Comparison of ENCODE assay signal across 1 cellular context in the genomic region with DNA sequence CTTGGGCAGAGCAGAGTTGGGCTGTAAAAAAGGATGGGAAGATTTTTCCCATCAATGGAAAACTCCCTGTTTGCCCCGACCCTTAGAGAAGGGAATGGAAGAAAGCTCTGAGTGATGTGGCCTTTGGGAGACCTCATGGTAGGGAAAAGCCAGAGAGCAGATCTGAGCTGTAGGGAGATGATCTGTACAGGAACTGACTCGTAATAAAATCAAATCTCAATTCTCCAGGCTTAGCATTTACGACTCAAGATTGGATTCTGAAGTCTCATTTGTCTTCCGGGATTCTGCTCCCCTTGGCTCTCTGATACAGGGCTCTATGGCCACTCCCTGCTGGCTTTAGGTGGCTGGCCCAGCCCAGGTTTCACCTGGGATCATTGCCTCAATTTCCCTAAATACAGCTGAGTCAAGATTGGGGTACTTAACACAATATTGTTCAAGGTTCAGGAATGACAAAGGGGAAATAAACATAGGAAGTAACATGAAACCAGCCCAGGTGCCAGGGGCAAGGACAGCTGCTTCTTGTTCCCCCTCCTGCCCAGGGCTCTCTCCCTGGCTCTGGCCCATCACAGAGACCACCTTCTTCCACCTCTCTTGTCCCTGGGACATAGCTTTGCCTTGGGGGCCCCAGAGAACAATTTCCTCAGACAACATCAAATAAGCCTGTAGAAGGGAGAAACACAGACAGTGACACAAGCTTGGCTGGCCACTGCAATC.
TF ChIP-seq lines count a peak whose summit lies in the region.

No MANE protein-coding gene starts in this region.

TF ChIP-seq in SK-N-SH treated with all-trans-retinoic acid at 6 μM for 48 hours, 23 proteins besides CTCF, POLR2A, EP300 and RAD21 (continued from another document):
- TF ChIP-seq, protein P1, sequence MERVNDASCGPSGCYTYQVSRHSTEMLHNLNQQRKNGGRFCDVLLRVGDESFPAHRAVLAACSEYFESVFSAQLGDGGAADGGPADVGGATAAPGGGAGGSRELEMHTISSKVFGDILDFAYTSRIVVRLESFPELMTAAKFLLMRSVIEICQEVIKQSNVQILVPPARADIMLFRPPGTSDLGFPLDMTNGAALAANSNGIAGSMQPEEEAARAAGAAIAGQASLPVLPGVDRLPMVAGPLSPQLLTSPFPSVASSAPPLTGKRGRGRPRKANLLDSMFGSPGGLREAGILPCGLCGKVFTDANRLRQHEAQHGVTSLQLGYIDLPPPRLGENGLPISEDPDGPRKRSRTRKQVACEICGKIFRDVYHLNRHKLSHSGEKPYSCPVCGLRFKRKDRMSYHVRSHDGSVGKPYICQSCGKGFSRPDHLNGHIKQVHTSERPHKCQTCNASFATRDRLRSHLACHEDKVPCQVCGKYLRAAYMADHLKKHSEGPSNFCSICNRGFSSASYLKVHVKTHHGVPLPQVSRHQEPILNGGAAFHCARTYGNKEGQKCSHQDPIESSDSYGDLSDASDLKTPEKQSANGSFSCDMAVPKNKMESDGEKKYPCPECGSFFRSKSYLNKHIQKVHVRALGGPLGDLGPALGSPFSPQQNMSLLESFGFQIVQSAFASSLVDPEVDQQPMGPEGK (CRISPR knock-in tag; IDR thresholded peaks at IDR 0.05; ENCODE audit: borderline replicate concordance): no peak
- TF ChIP-seq SNAI2 (CRISPR knock-in tag; IDR thresholded peaks at IDR 0.05): no peak
- TF ChIP-seq ZNF70 (CRISPR knock-in tag; IDR thresholded peaks at IDR 0.05): no peak
- TF ChIP-seq, protein P2, sequence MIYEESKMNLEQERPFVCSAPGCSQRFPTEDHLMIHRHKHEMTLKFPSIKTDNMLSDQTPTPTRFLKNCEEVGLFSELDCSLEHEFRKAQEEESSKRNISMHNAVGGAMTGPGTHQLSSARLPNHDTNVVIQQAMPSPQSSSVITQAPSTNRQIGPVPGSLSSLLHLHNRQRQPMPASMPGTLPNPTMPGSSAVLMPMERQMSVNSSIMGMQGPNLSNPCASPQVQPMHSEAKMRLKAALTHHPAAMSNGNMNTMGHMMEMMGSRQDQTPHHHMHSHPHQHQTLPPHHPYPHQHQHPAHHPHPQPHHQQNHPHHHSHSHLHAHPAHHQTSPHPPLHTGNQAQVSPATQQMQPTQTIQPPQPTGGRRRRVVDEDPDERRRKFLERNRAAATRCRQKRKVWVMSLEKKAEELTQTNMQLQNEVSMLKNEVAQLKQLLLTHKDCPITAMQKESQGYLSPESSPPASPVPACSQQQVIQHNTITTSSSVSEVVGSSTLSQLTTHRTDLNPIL (CRISPR knock-in tag; IDR thresholded peaks at IDR 0.05; ENCODE audit: low read depth): no peak
- no peak for TF ChIP-seq ZNF565 (CRISPR knock-in tag; conservative IDR thresholded peaks at IDR 0.05; ENCODE audit: low read depth)
- no peak for TF ChIP-seq TCF4 (CRISPR knock-in tag; IDR thresholded peaks at IDR 0.05; ENCODE audit: borderline replicate concordance)
